Comparison of ENCODE assay signal across 20 cellular contexts in genomic region chr11:81000334-81001100, GRCh38.
DNase-seq lines count a peak whose midpoint lies in the region; ATAC-seq, FAIRE-seq and TF ChIP-seq lines count a peak whose summit lies in the region.
"Had no signal": no experiment of that assay in that cellular context is flagged by ENCODE, and none has a peak within 500 bp of the region (broad histone marks: within the 10 kb centered on the region; RNA-seq: fewer than 3 reads in every experiment).

No MANE protein-coding gene starts in this region.

- no peaks in the 10 kb centered on the region for H3K36me3 ChIP-seq in Panc1 (ENCODE audit: control insufficient read depth, insufficient read depth, low read length)
- no peaks in the 10 kb centered on the region for H3K36me3 ChIP-seq in small intestine (ENCODE audit: control insufficient read depth in 2 of 2, insufficient read depth in 2 of 2, low read length in 2 of 2)
- H3K36me3 ChIP-seq: BLaER1 had no signal

- FAIRE-seq in small intestine (lab: Jason Lieb, UNC): no peak
- FAIRE-seq: G401.6, GM12892, GM19239 had no signal

- POLR2A ChIA-PET in Panc1 (lab: Charles Lee): no interaction called here

- intact Hi-C loops in Panc1 (cut with micrococcal nuclease; ENCODE audit: unreplicated experiment): loop anchor here (10.0 kb wide), 1 partner anchor 1296 kb away; no protein-coding TSS in a partner anchor
- intact Hi-C loops in left colon (cut with DNase I, micrococcal nuclease): no loop called here

- no peaks in the 10 kb centered on the region for H3K27me3 ChIP-seq in Panc1 (ENCODE audit: control insufficient read depth, insufficient read depth, low read length)
- H3K27me3 ChIP-seq in small intestine (ENCODE audit: control insufficient read depth in 2 of 2, insufficient read depth in 2 of 2, low read length in 2 of 2): no peaks in the 10 kb centered on the region
- H3K27me3 ChIP-seq: BLaER1 had no signal

- TF ChIP-seq CTCF in Panc1 (IDR thresholded peaks at IDR 0.05) (no peak), omental fat pad (IDR thresholded peaks at IDR 0.05) (no peak)

- H3K27ac ChIP-seq in Panc1 (ENCODE audit: low read length) (peak overlapping the region; percentile 14; the same call in 1 of the 2 replicates), small intestine (ENCODE audit: low read depth in 1 of 2, low read length in 1 of 2) (no peak overlapping the region)
- H3K27ac ChIP-seq: BLaER1, C4-2B had no signal

- H3K4me1 ChIP-seq in Panc1 (ENCODE audit: control insufficient read depth, insufficient read depth, low read length) (no peaks in the 10 kb centered on the region), small intestine (ENCODE audit: control insufficient read depth in 2 of 2, insufficient read depth in 1 of 2, low read depth in 1 of 2, low read length in 1 of 2) (no peaks in the 10 kb centered on the region)
- H3K4me1 ChIP-seq: BLaER1 had no signal

- ATAC-seq in Panc1: no peak
- peak; percentile 77 for ATAC-seq in left colon
- ATAC-seq in omental fat pad (ENCODE audit: low FRiP score): no peak
- ATAC-seq: CD8-positive, alpha-beta T cell; GM23338; HCT116 had no signal

- CTCF ChIA-PET in Panc1 (lab: Charles Lee): no interaction called here

- no TSS peak for BruUV-seq in Panc1 (replicated peaks; lab: Mats Ljungman, UMichigan)

- DNase-seq in NCI-H226 (peak; percentile 52), Panc1 (ENCODE audit: low read depth, low spot score) (no peak), left colon (no peak), small intestine (peak; percentile 13), 8988T (no peak), SK-N-DZ (ENCODE audit: low spot score) (no peak), omental fat pad (ENCODE audit: low spot score) (no peak)
- DNase-seq: Caco-2; CD4-positive, CD25-positive, alpha-beta regulatory T cell; CD8-positive, alpha-beta T cell; DMS153; DND-41; H9 had no signal

- no peak overlapping the region for H3K4me3 ChIP-seq in Panc1 (ENCODE audit: low read depth in 2 of 2, low read length in 2 of 2)
- no peak overlapping the region for H3K4me3 ChIP-seq in small intestine (ENCODE audit: low read depth in 1 of 2, low read length in 2 of 2)
- H3K4me3 ChIP-seq: BLaER1, GM23338 had no signal

- in situ Hi-C loops in Panc1 (cut with HindIII; ENCODE audit: low pct_unique_long_range_greater_than_20kb, low sequenced_read_pairs): no loop called here

- WGBS in small intestine, 3 donors: 13 to 45% (median 13%) methylated on average over 1 of the region's 1 CpG

- no peaks in the 10 kb centered on the region for H3K9me3 ChIP-seq in Panc1 (ENCODE audit: control insufficient read depth, insufficient read depth, low read depth, low read length)
- H3K9me3 ChIP-seq in small intestine (ENCODE audit: control insufficient read depth, low read depth): no peaks in the 10 kb centered on the region
- H3K9me3 ChIP-seq: BLaER1, Caco-2 had no signal

Comparison
In these comparisons a context has a peak if more than half of its experiments do, and no peak if none do; other contexts are left out.
1. DNase-seq: peak in NCI-H226 (single experiment) and small intestine (single experiment); none in Panc1 (single experiment), left colon (0 of 2), 8988T (single experiment), SK-N-DZ (single experiment) and omental fat pad (single experiment).